Comparison of ENCODE assay signal across 13 cellular contexts in genomic region chr12:104463371-104463770, GRCh38. TPM values are rescaled to one million over a fixed set of nuclear protein-coding genes. Genes with fewer than 3 reads are reported as not detected.
DNase-seq lines count a peak whose midpoint lies in the region; ATAC-seq and TF ChIP-seq lines count a peak whose summit lies in the region.
"Had no signal": no experiment of that assay in that cellular context is flagged by ENCODE, and none has a peak within 500 bp of the region (broad histone marks: within the 10 kb centered on the region; RNA-seq: fewer than 3 reads in every experiment).

No MANE protein-coding gene starts in this region.

- H2BK5ac ChIP-seq in neuronal stem cell (ENCODE audit: low read length): no peak overlapping the region

- peak overlapping the region; percentile 96 for H3K27ac ChIP-seq in KOPT-K1 (ENCODE audit: low read depth, low read length, poor library complexity, severe bottlenecking)
- peak overlapping the region; percentile 18 to 63 (median 53) for H3K27ac ChIP-seq in thyroid gland
- H3K27ac ChIP-seq in neuronal stem cell (replicated peaks; ENCODE audit: low read length): no peak overlapping the region
- H3K27ac ChIP-seq: epithelial cell of prostate had no signal

- H3K4me1 ChIP-seq in thyroid gland (peaks cover 22 to 40% of the 10 kb centered on the region in 2 donors), neuronal stem cell (ENCODE audit: control insufficient read depth in 2 of 2, insufficient read depth in 1 of 2, low read depth in 1 of 2, low read length in 2 of 2) (peaks cover 5 to 11% of the 10 kb centered on the region in 2 donors)

- H2AFZ ChIP-seq in neuronal stem cell (ENCODE audit: low read length): no peak overlapping the region

- no peak overlapping the region for H4K8ac ChIP-seq in neuronal stem cell (ENCODE audit: low read depth, low read length)

- no peak overlapping the region for H2BK12ac ChIP-seq in neuronal stem cell (ENCODE audit: low read length)

- H3K79me1 ChIP-seq in neuronal stem cell (ENCODE audit: low read depth, low read length): no peaks in the 10 kb centered on the region

- peaks cover 7 to 11% of the 10 kb centered on the region in 2 donors for H3K36me3 Mint-ChIP-seq in activated T-cell treated with anti-CD3 and anti-CD28 coated beads, Interleukin-2, amount 50 U/mL, for 72 hours (ENCODE audit: insufficient read depth in 2 of 2)
- H3K36me3 Mint-ChIP-seq in central memory CD8-positive, alpha-beta T cell (ENCODE audit: insufficient read depth): peaks cover 6% of the 10 kb centered on the region

- peak overlapping the region; percentile 91 for H3K27ac Mint-ChIP-seq in activated T-cell treated with anti-CD3 and anti-CD28 coated beads, Interleukin-2, amount 50 U/mL, for 72 hours
- H3K27ac Mint-ChIP-seq in central memory CD8-positive, alpha-beta T cell (ENCODE audit: low read depth): peak overlapping the region; percentile 80

- no peak overlapping the region for H4K91ac ChIP-seq in neuronal stem cell (ENCODE audit: low read depth, low read length, poor library complexity)

- H3K4me3 ChIP-seq in thyroid gland (replicated peaks in 1 of 3) (no peak overlapping the region), neuronal stem cell (ENCODE audit: low read length in 2 of 2) (no peak overlapping the region)

- H3K9ac ChIP-seq in neuronal stem cell (ENCODE audit: low read depth, low read length, poor library complexity): no peak overlapping the region

- H3K18ac ChIP-seq in neuronal stem cell (ENCODE audit: low read length): no peak overlapping the region

- peak; percentile 31 to 44 for ATAC-seq in activated T-cell treated with anti-CD3 and anti-CD28 coated beads, Interleukin-2, amount 50 U/mL, for 72 hours (replicated peaks in 1 of 2)
- ATAC-seq in central memory CD8-positive, alpha-beta T cell (replicated peaks; ENCODE audit: extremely low read depth, poor library complexity, severe bottlenecking): no peak
- ATAC-seq in HG02973 (IDR thresholded peaks at IDR 0.05; ENCODE audit: unreplicated experiment) (no peak), GM21367 (IDR thresholded peaks at IDR 0.05; ENCODE audit: unreplicated experiment) (no peak)

- H3K9me3 Mint-ChIP-seq in activated T-cell treated with anti-CD3 and anti-CD28 coated beads, Interleukin-2, amount 50 U/mL, for 72 hours: peaks cover 0 to 2% of the 10 kb centered on the region in 2 donors
- no peaks in the 10 kb centered on the region for H3K9me3 Mint-ChIP-seq in central memory CD8-positive, alpha-beta T cell

- TF ChIP-seq POLR2A in thyroid gland (IDR thresholded peaks at IDR 0.05): no peak

- H3K27me3 Mint-ChIP-seq in activated T-cell treated with anti-CD3 and anti-CD28 coated beads, Interleukin-2, amount 50 U/mL, for 72 hours (ENCODE audit: low read depth): no peaks in the 10 kb centered on the region
- H3K27me3 Mint-ChIP-seq in central memory CD8-positive, alpha-beta T cell: no peaks in the 10 kb centered on the region

- H3K36me3 ChIP-seq in KOPT-K1 (ENCODE audit: insufficient read depth, low read length) (peaks cover 42% of the 10 kb centered on the region), thyroid gland (no peaks in the 10 kb centered on the region), neuronal stem cell (replicated peaks in 1 of 2; ENCODE audit: control insufficient read depth in 2 of 2, insufficient read depth in 2 of 2, low read length in 2 of 2) (no peaks in the 10 kb centered on the region)

- intact Hi-C loops in thyroid gland (cut with DNase I): no loop called here

- no peak for TF ChIP-seq CTCF in thyroid gland (IDR thresholded peaks at IDR 0.05)

- H3K4me2 ChIP-seq in neuronal stem cell (ENCODE audit: insufficient read depth, low read length, poor library complexity, severe bottlenecking): no peak overlapping the region

- H3K14ac ChIP-seq in neuronal stem cell (ENCODE audit: low read length): no peak overlapping the region

- H2AK5ac ChIP-seq in neuronal stem cell (ENCODE audit: low read depth, low read length): no peak overlapping the region

- no peaks in the 10 kb centered on the region for H3K27me3 ChIP-seq in thyroid gland
- peaks cover 0 to 4% (median 0%) of the 10 kb centered on the region in 3 experiments for H3K27me3 ChIP-seq in neuronal stem cell (ENCODE audit: control insufficient read depth in 3 of 3, insufficient read depth in 3 of 3, low read depth in 1 of 3, low read length in 3 of 3)

- H2BK120ac ChIP-seq in neuronal stem cell (ENCODE audit: low read depth, low read length): no peak overlapping the region

- peak overlapping the region; percentile 78 for H3K4me3 Mint-ChIP-seq in activated T-cell treated with anti-CD3 and anti-CD28 coated beads, Interleukin-2, amount 50 U/mL, for 72 hours
- peak overlapping the region; percentile 98 for H3K4me3 Mint-ChIP-seq in central memory CD8-positive, alpha-beta T cell

- peaks cover 90% of the 10 kb centered on the region for H3K4me1 Mint-ChIP-seq in activated T-cell treated with anti-CD3 and anti-CD28 coated beads, Interleukin-2, amount 50 U/mL, for 72 hours (ENCODE audit: low read depth)
- H3K4me1 Mint-ChIP-seq in central memory CD8-positive, alpha-beta T cell: peaks cover 77% of the 10 kb centered on the region

- no peak for DNase-seq in activated T-cell treated with anti-CD3 and anti-CD28 coated beads, Interleukin-2, amount 50 U/mL, for 72 hours
- DNase-seq in activated T-cell treated with anti-CD3 and anti-CD28 coated beads for 4 hours (no peak), thyroid gland (no peak), neuronal stem cell (ENCODE audit: low spot score) (no peak)
- no peak for DNase-seq in central memory CD8-positive, alpha-beta T cell (ENCODE audit: low spot score in 2 of 2)
- DNase-seq: islet precursor cell; NCI-H526; stimulated activated CD4-positive, alpha-beta T cell treated with anti-CD3 and anti-CD28 coated beads, Interleukin-4, amount 100 ng/mL, for 4 hours; SW 1271 had no signal

- no peak overlapping the region for H2BK15ac ChIP-seq in neuronal stem cell (ENCODE audit: low read length)

- no peaks in the 10 kb centered on the region for H3K9me3 ChIP-seq in KOPT-K1 (ENCODE audit: insufficient read depth, low read length, poor library complexity, severe bottlenecking)
- no peaks in the 10 kb centered on the region for H3K9me3 ChIP-seq in thyroid gland
- no peaks in the 10 kb centered on the region for H3K9me3 ChIP-seq in neuronal stem cell (replicated peaks in 1 of 2; ENCODE audit: control insufficient read depth in 2 of 2, insufficient read depth in 1 of 2, low read depth in 1 of 2, low read length in 2 of 2)

- no peak overlapping the region for H3K23ac ChIP-seq in neuronal stem cell (ENCODE audit: low read depth, low read length, poor library complexity)

- H3K4ac ChIP-seq in neuronal stem cell (ENCODE audit: low read length): no peak overlapping the region

- WGBS in thyroid gland, 2 donors: 88 to 91% methylated on average over 1 of the region's 1 CpG
- WGBS in neuronal stem cell (ENCODE audit: extremely low coverage in 2 of 2, insufficient read length in 2 of 2, insufficient replicate concordance in 1 of 2), 2 donors: no CpG with 5 or more reads among the region's 1 CpG

RNA-seq across cellular contexts. Expression of gene CHST11, which starts 6.6 kb away (rescaled TPM):
- total RNA-seq in activated T-cell treated with anti-CD3 and anti-CD28 coated beads, Interleukin-2, amount 50 U/mL, for 72 hours: 10 to 100 TPM; 47.2 to 57.7 TPM
- 10 to 100 TPM in 1 of 4 donors, 1 to 10 TPM in 3; 6.9 to 11.6 (median 8.0) TPM for total RNA-seq in thyroid gland
- 7.7 TPM for polyA plus RNA-seq in neuronal stem cell (2013, experiment 1 of 2)
- polyA plus RNA-seq in neuronal stem cell (2013, experiment 2 of 2): 7.7 TPM

Comparison
In these comparisons a context has a peak if more than half of its experiments do, and no peak if none do; other contexts are left out.
1. ATAC-seq: peak in activated T-cell treated with anti-CD3 and anti-CD28 coated beads, Interleukin-2, amount 50 U/mL, for 72 hours (2 of 2); none in central memory CD8-positive, alpha-beta T cell (single experiment), HG02973 (single experiment) and GM21367 (single experiment).